Comparison of ENCODE assay signal across 20 cellular contexts in the genomic region with DNA sequence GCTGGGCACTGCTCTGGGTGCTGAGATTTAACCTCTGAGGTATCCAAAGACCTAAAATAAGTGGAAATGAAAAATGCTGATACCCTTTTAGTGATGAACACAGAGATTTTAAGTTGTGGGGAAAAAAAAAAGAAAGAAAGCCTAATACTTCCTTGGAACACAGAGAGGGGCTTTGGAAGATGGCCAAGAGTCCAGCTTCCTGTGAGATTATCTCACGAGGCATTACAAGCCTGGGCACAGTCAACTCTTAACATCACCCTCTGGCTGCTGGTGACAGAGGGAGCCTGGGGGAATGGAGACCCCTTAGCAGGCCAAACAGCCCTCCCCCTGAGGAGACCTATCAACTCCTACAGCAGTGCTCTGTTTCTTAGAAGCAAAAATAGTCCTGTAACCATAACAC. TPM values are rescaled to one million over a fixed set of nuclear protein-coding genes. Genes with fewer than 3 reads are reported as not detected.
DNase-seq lines count a peak whose midpoint lies in the region; ATAC-seq, FAIRE-seq and TF ChIP-seq lines count a peak whose summit lies in the region.
"Had no signal": no experiment of that assay in that cellular context is flagged by ENCODE, and none has a peak within 500 bp of the region (broad histone marks: within the 10 kb centered on the region; RNA-seq: fewer than 3 reads in every experiment).

No MANE protein-coding gene starts in this region.

- H3K27me3 Mint-ChIP-seq in HFFc6 (ENCODE audit: insufficient read depth) (peaks cover 1% of the 10 kb centered on the region; the same call in 1 of the 2 replicates), nephron (ENCODE audit: low read depth) (no peaks in the 10 kb centered on the region)

- H3K9me3 ChIP-seq in BE2C (no peaks in the 10 kb centered on the region; the same call in 1 of the 2 replicates), GM12878 (replicated peaks; ENCODE audit: control insufficient read depth, insufficient read depth, low read length) (no peaks in the 10 kb centered on the region; the same call in 2 of the 3 replicates)

- H3K4me1 Mint-ChIP-seq in HFFc6 (ENCODE audit: low read depth) (peaks cover 55% of the 10 kb centered on the region), nephron (peaks cover 25% of the 10 kb centered on the region)

- SMC1A ChIA-PET in GM12878 (lab: Charles Lee; ENCODE audit: uncharacterized antibody, unreplicated experiment): interaction anchor here (0.7 to 2.0 kb wide), 6 partner anchors 8 to 93 kb away, joined by 3 to 7 read pairs (median 4); no protein-coding TSS in a partner anchor

- peaks cover 13% of the 10 kb centered on the region for H3K79me2 ChIP-seq in GM12878 (ENCODE audit: control insufficient read depth, insufficient read depth, low read length)

- peak; percentile 18 for DNase-seq in BE2C
- DNase-seq in HFFc6: no peak
- DNase-seq in GM12878 (ENCODE audit: low read depth, low spot score): no peak
- no peak for DNase-seq in hypothalamus (lab: John Stamatoyannopoulos, UW)
- no peak for DNase-seq in stimulated activated CD4-positive, alpha-beta T cell treated with anti-CD3 and anti-CD28 coated beads, Interleukin-15, amount 100 ng/mL, for 24 hours
- DNase-seq: activated CD4-positive, alpha-beta T cell treated with anti-CD3 and anti-CD28 coated beads, Interleukin-2, amount 50 U/mL, for 1 hour; aorta; DMS79 treated with DMSO at 0.1 percent for 48 hours; erythroblast; islet precursor cell; NCI-H1105 treated with DMSO at 0.1 percent for 48 hours; NCI-H226; stimulated activated naive CD4-positive, alpha-beta T cell had no signal

- no peak for TF ChIP-seq CTCF in BE2C (IDR thresholded peaks at IDR 0.05; ENCODE audit: low read depth, low read length)
- no peak for TF ChIP-seq CTCF in HFFc6 (IDR thresholded peaks at IDR 0.05)
- TF ChIP-seq CTCF in GM12878 (IDR thresholded peaks at IDR 0.05 in 2 of 3, conservative IDR thresholded peaks at IDR 0.05 in 1 of 3; ENCODE audit: control insufficient read depth in 2 of 3, extremely low read depth in 1 of 3, insufficient read depth in 1 of 3, low read depth in 3 of 3, low read length in 3 of 3): no peak
- TF ChIP-seq CTCF in nephron (IDR thresholded peaks at IDR 0.05; ENCODE audit: unreplicated experiment in 3 of 3): no peak

- in situ Hi-C loops in GM12878 (cut with MboI): no loop called here

- CTCF ChIA-PET in GM12878 (lab: Yijun Ruan, JAX): interaction anchor here (1.2 kb wide), 1 partner anchor 118 kb away, joined by 3 read pairs; no protein-coding TSS in a partner anchor

- H2AFZ ChIP-seq in GM12878 (ENCODE audit: control insufficient read depth, low read depth, low read length): no peak overlapping the region

- H4K20me1 ChIP-seq in GM12878 (ENCODE audit: control insufficient read depth, insufficient read depth): no peaks in the 10 kb centered on the region

- H3K9ac ChIP-seq in GM12878 (ENCODE audit: control insufficient read depth, insufficient read depth, low read length): no peak overlapping the region; the same call in 1 of the 2 replicates
- H3K9ac ChIP-seq: KMS-11 had no signal

- ATAC-seq in GM12878 (no peak), GM18517 (IDR thresholded peaks at IDR 0.05; ENCODE audit: unreplicated experiment) (no peak), GM18511 (IDR thresholded peaks at IDR 0.05; ENCODE audit: unreplicated experiment) (no peak)

- WGBS in GM12878 (ENCODE audit: insufficient coverage, insufficient replicate concordance, low lambda C conversion rate, missing lambda C conversion rate): 36% methylated on average over 1 of the region's 1 CpG

- H3K27ac Mint-ChIP-seq in HFFc6: peak overlapping the region; percentile 19; the same call in 1 of the 2 replicates
- H3K27ac Mint-ChIP-seq in nephron: peak overlapping the region in 2 of 3 experiments; percentile 71 to 72

- RAD21 ChIA-PET in GM12878 (lab: Charles Lee; ENCODE audit: unreplicated experiment): interaction anchor here (1.0 kb wide), 1 partner anchor 111 kb away, joined by 3 read pairs; no protein-coding TSS in a partner anchor

- no peak for TF ChIP-seq EP300 in GM12878 (IDR thresholded peaks at IDR 0.05; ENCODE audit: borderline replicate concordance in 1 of 2, control insufficient read depth in 1 of 2, low read depth in 2 of 2, low read length in 2 of 2)

- H3K36me3 Mint-ChIP-seq in HFFc6 (ENCODE audit: low read depth) (no peaks in the 10 kb centered on the region; the same call in 1 of the 2 replicates), nephron (ENCODE audit: low read depth) (no peaks in the 10 kb centered on the region)

- FAIRE-seq in GM12878 (lab: Jason Lieb, UNC): no peak

- intact Hi-C loops in GM12878 (cut with micrococcal nuclease; ENCODE audit: unreplicated experiment): no loop called here

- H3K4me1 ChIP-seq in BE2C: peaks cover 6% of the 10 kb centered on the region; the same call in 1 of the 2 replicates
- H3K4me1 ChIP-seq in GM12878 (ENCODE audit: control insufficient read depth, insufficient read depth, low read length): peaks cover 27% of the 10 kb centered on the region

- no peaks in the 10 kb centered on the region for H3K9me3 Mint-ChIP-seq in HFFc6
- H3K9me3 Mint-ChIP-seq in nephron: no peaks in the 10 kb centered on the region

- BruUV-seq in GM12878 (replicated peaks; lab: Mats Ljungman, UMichigan): no TSS peak

- no peaks in the 10 kb centered on the region for H3K36me3 ChIP-seq in BE2C
- H3K36me3 ChIP-seq in GM12878 (ENCODE audit: control insufficient read depth in 2 of 2, insufficient read depth in 2 of 2, low read length in 1 of 2): no peaks in the 10 kb centered on the region
- H3K36me3 ChIP-seq: SJSA1 had no signal

- H3K27me3 ChIP-seq in BE2C: no peaks in the 10 kb centered on the region
- no peaks in the 10 kb centered on the region for H3K27me3 ChIP-seq in GM12878 (replicated peaks in 1 of 2; ENCODE audit: control insufficient read depth in 2 of 2, insufficient read depth in 2 of 2, low read length in 1 of 2)
- H3K27me3 ChIP-seq: SJSA1 had no signal

- no peak overlapping the region for H3K4me3 ChIP-seq in BE2C (ENCODE audit: low read depth, low read length)
- H3K4me3 ChIP-seq in GM12878: no peak overlapping the region
- H3K4me3 ChIP-seq: SJSA1 had no signal

- H3K4me2 ChIP-seq in GM12878 (ENCODE audit: control insufficient read depth, insufficient read depth): peak overlapping the region; percentile 19; the same call in 1 of the 2 replicates
- H3K4me2 ChIP-seq: KMS-11 had no signal

- no peak overlapping the region for H3K4me3 Mint-ChIP-seq in HFFc6
- H3K4me3 Mint-ChIP-seq in nephron: no peak overlapping the region

- POLR2A ChIA-PET in GM12878 (lab: Charles Lee): interaction anchor here (1.4 to 5.1 kb wide), 2 partner anchors 13 to 32 kb away, joined by 9 to 38 read pairs; no protein-coding TSS in a partner anchor

- no peak for TF ChIP-seq RAD21 in GM12878 (IDR thresholded peaks at IDR 0.05; ENCODE audit: insufficient read depth, low read depth, low read length)

- H3K27ac ChIP-seq in GM12878 (ENCODE audit: control insufficient read depth, insufficient read depth): peak overlapping the region; percentile 1; the same call in 1 of the 2 replicates
- H3K27ac ChIP-seq: KMS-11, SJSA1 had no signal

- TF ChIP-seq POLR2A in GM12878 (IDR thresholded peaks at IDR 0.05; ENCODE audit: low read depth, low read length): no peak

RNA-seq across cellular contexts. Expression of a gene that starts 19.7 kb away (rescaled TPM):
- 31.1 TPM for polyA plus RNA-seq in BE2C (2012; ENCODE audit: insufficient read depth, insufficient read length, low read depth)
- total RNA-seq in HFFc6 (2021; fragmentation: NEBNext Ultra II Directional; extraction: Animal tissue kit (Norgen Biotek cat#: 25700)): 10 to 100 TPM; 29.2 to 35.4 (median 33.0) TPM
- 38.7 and 39.2 TPM in 2 replicates for total RNA-seq in GM12878 (2013; cell fraction: nucleolus; rRNA removed)
- total RNA-seq in GM12878 (2014; rRNA removed) (7.2 and 8.2 TPM in 2 replicates), GM12878 (2014; rRNA removed; fragmentation: Illumina TruSeq; extraction: Trizol) (13.6 and 14.0 TPM in 2 replicates), GM12878 (2021) (15.6 and 16.7 TPM in 2 replicates)
- polyA plus RNA-seq in GM12878 (2011; ENCODE audit: low read depth): 14.8 TPM
- polyA plus RNA-seq in GM12878 (2011; rRNA removed) (25.5 and 28.0 TPM in 2 replicates), GM12878 (2014; fragmentation: Illumina TruSeq; extraction: Trizol) (18.7 and 20.7 TPM in 2 replicates), GM12878 (2014; fragmentation: Nextera tagmentation; extraction: Ambion mirVana) (10 to 100 TPM; 15.6 to 15.9 TPM), GM12878 (2014; rRNA removed) (16.0 and 16.7 TPM in 2 replicates), GM12878 (2016; fragmentation: Nextera tagmentation; extraction: Ambion mirVana) (10 to 100 TPM; 11.2 to 13.2 TPM)
- 21.4 and 23.1 TPM in 2 replicates for polyA plus RNA-seq in GM12878 (2011; cell fraction: cytosol; rRNA removed)
- 52.3 and 54.4 TPM in 2 replicates for polyA plus RNA-seq in GM12878 (2011; cell fraction: nucleus; rRNA removed)
- polyA plus RNA-seq in GM12878 (2012): 17.9 and 19.6 TPM in 2 replicates
- 24.4 and 31.8 TPM in 2 replicates for polyA minus RNA-seq in GM12878 (2011; rRNA and poly(A)+ RNA removed)
- polyA minus RNA-seq in GM12878 (2011; cell fraction: cytosol; rRNA and poly(A)+ RNA removed): 7.4 and 9.5 TPM in 2 replicates
- 14.6 and 23.2 TPM in 2 replicates for polyA minus RNA-seq in GM12878 (2011; cell fraction: nucleus; rRNA and poly(A)+ RNA removed)

RNA-seq across cellular contexts. Expression of a gene that starts 22.7 kb away (rescaled TPM):
- not detected for polyA plus RNA-seq in BE2C (2012; ENCODE audit: insufficient read depth, insufficient read length, low read depth)
- total RNA-seq in HFFc6 (2021; fragmentation: NEBNext Ultra II Directional; extraction: Animal tissue kit (Norgen Biotek cat#: 25700)): not detected
- total RNA-seq in GM12878 (2013; cell fraction: nucleolus; rRNA removed): not detected in 2 replicates
- total RNA-seq in GM12878 (2014; rRNA removed) (0.79 and 1.1 TPM in 2 replicates), GM12878 (2014; rRNA removed; fragmentation: Illumina TruSeq; extraction: Trizol) (1.1 TPM in 2 replicates), GM12878 (2021) (1.1 and 1.5 TPM in 2 replicates)
- polyA plus RNA-seq in GM12878 (2011; ENCODE audit: low read depth): 0.26 TPM
- polyA plus RNA-seq in GM12878 (2011; rRNA removed) (0.04 and 0.05 TPM in 2 replicates), GM12878 (2014; fragmentation: Illumina TruSeq; extraction: Trizol) (1.7 and 2.2 TPM in 2 replicates), GM12878 (2014; fragmentation: Nextera tagmentation; extraction: Ambion mirVana) (under 1 TPM; 0.82 to 0.91 TPM), GM12878 (2014; rRNA removed) (0.57 and 0.63 TPM in 2 replicates), GM12878 (2016; fragmentation: Nextera tagmentation; extraction: Ambion mirVana) (1 to 10 TPM in 1 of 2 experiments, under 1 TPM in 1; 0.18 to 1.1 TPM)
- polyA plus RNA-seq in GM12878 (2011; cell fraction: cytosol; rRNA removed): 0.03 TPM in 2 replicates
- not detected in 2 replicates for polyA plus RNA-seq in GM12878 (2011; cell fraction: nucleus; rRNA removed)
- 0.08 and 0.26 TPM in 2 replicates for polyA plus RNA-seq in GM12878 (2012)
- not detected in 2 replicates for polyA minus RNA-seq in GM12878 (2011; rRNA and poly(A)+ RNA removed)
- polyA minus RNA-seq in GM12878 (2011; cell fraction: cytosol; rRNA and poly(A)+ RNA removed): not detected in 2 replicates
- not detected in 2 replicates for polyA minus RNA-seq in GM12878 (2011; cell fraction: nucleus; rRNA and poly(A)+ RNA removed)
- total RNA-seq: aorta, mesenteric fat pad, omental fat pad, SJSA1 had no signal
- polyA plus RNA-seq: aorta had no signal

RNA-seq across cellular contexts. Expression of a gene that starts 37.1 kb away (rescaled TPM):
- 2.4 TPM for polyA plus RNA-seq in BE2C (2012; ENCODE audit: insufficient read depth, insufficient read length, low read depth)
- total RNA-seq in HFFc6 (2021; fragmentation: NEBNext Ultra II Directional; extraction: Animal tissue kit (Norgen Biotek cat#: 25700)): 1 to 10 TPM; 4.6 to 9.9 (median 8.4) TPM
- 137 and 149 TPM in 2 replicates for total RNA-seq in GM12878 (2013; cell fraction: nucleolus; rRNA removed)
- total RNA-seq in GM12878 (2014; rRNA removed) (14.2 and 15.1 TPM in 2 replicates), GM12878 (2014; rRNA removed; fragmentation: Illumina TruSeq; extraction: Trizol) (12.7 and 13.5 TPM in 2 replicates), GM12878 (2021) (15.2 and 15.7 TPM in 2 replicates)
- 21.5 TPM for polyA plus RNA-seq in GM12878 (2011; ENCODE audit: low read depth)
- polyA plus RNA-seq in GM12878 (2011; rRNA removed) (42.1 and 49.7 TPM in 2 replicates), GM12878 (2014; fragmentation: Illumina TruSeq; extraction: Trizol) (20.8 and 27.3 TPM in 2 replicates), GM12878 (2014; fragmentation: Nextera tagmentation; extraction: Ambion mirVana) (1 to 10 TPM; 5.8 to 8.4 TPM), GM12878 (2014; rRNA removed) (15.7 and 16.3 TPM in 2 replicates), GM12878 (2016; fragmentation: Nextera tagmentation; extraction: Ambion mirVana) (10 to 100 TPM in 1 of 2 experiments, 1 to 10 TPM in 1; 8.9 to 11.3 TPM)
- polyA plus RNA-seq in GM12878 (2011; cell fraction: cytosol; rRNA removed): 21.8 and 27.6 TPM in 2 replicates
- 99.9 and 135 TPM in 2 replicates for polyA plus RNA-seq in GM12878 (2011; cell fraction: nucleus; rRNA removed)
- polyA plus RNA-seq in GM12878 (2012): 21.3 and 28.2 TPM in 2 replicates
- polyA minus RNA-seq in GM12878 (2011; rRNA and poly(A)+ RNA removed): 59.2 and 67.2 TPM in 2 replicates
- polyA minus RNA-seq in GM12878 (2011; cell fraction: cytosol; rRNA and poly(A)+ RNA removed): 9.0 and 11.8 TPM in 2 replicates
- 42.1 and 50.7 TPM in 2 replicates for polyA minus RNA-seq in GM12878 (2011; cell fraction: nucleus; rRNA and poly(A)+ RNA removed)
